Comparison of ENCODE assay signal across 32 cellular contexts in genomic region chr5:72695659-72696058, GRCh38.
"Had no signal": no experiment of that assay in that cellular context is flagged by ENCODE, and none has a peak within 500 bp of the region (broad histone marks: within the 10 kb centered on the region; RNA-seq: fewer than 3 reads in every experiment).

No MANE protein-coding gene starts in this region.

- H3K4me1 ChIP-seq: body of pancreas, breast epithelium had no signal

- H3K27me3 ChIP-seq: body of pancreas, brain microvascular endothelial cell, breast epithelium had no signal

- DNase-seq: activated CD4-positive, alpha-beta memory T cell treated with anti-CD3 and anti-CD28 coated beads for 36 hours; activated CD4-positive, alpha-beta T cell treated with anti-CD3 and anti-CD28 coated beads for 1 hour; activated CD4-positive, alpha-beta T cell treated with anti-CD3 and anti-CD28 coated beads for 36 hours; activated CD4-positive, alpha-beta T cell treated with anti-CD3 and anti-CD28 coated beads for 48 hours; activated CD4-positive, alpha-beta T cell treated with anti-CD3 and anti-CD28 coated beads, Interleukin-2, amount 10 ng/mL, durations not matched to agents 7 days and 5 days; activated CD4-positive, CD25-positive, alpha-beta regulatory T cell; activated CD8-positive, alpha-beta memory T cell treated with anti-CD3 and anti-CD28 coated beads, Interleukin-2, amount 50 U/mL, for 4 hours; activated CD8-positive, alpha-beta T cell treated with anti-CD3 and anti-CD28 coated beads for 36 hours; activated effector memory CD4-positive, alpha-beta T cell treated with anti-CD3 and anti-CD28 coated beads, Interleukin-2, amount 50 U/mL, for 16 hours; activated gamma-delta T cell treated with Interleukin-2 at 50 U/mL for 16 hours; activated naive CD4-positive, alpha-beta T cell; activated naive CD4-positive, alpha-beta T cell treated with anti-CD3 and anti-CD28 coated beads for 36 hours; activated naive CD4-positive, alpha-beta T cell treated with anti-CD3 and anti-CD28 coated beads, Interleukin-2, amount 50 U/mL, for 16 hours; activated naive CD8-positive, alpha-beta T cell treated with anti-CD3 and anti-CD28 coated beads for 36 hours; activated T-cell treated with anti-CD3 and anti-CD28 coated beads for 4 hours; activated T-cell treated with anti-CD3 and anti-CD28 coated beads, Interleukin-2, amount 50 U/mL, for 1 hour; activated T-cell treated with anti-CD3 and anti-CD28 coated beads, Interleukin-2, amount 50 U/mL, for 4 hours; activated T-cell treated with anti-CD3 and anti-CD28 coated beads, Interleukin-2, amount 50 U/mL, for 72 hours; amniotic stem cell; aorta; body of pancreas; brain microvascular endothelial cell; central memory CD4-positive, alpha-beta T cell; T-helper 1 cell; T-helper 2 cell; T-helper 9 cell; WERI-Rb-1 had no signal

- H3K36me3 ChIP-seq: brain microvascular endothelial cell, breast epithelium, WERI-Rb-1 had no signal

- H3K27ac ChIP-seq: body of pancreas, brain microvascular endothelial cell, breast epithelium, WERI-Rb-1 had no signal

- H3K4me3 ChIP-seq: body of pancreas, breast epithelium had no signal

- ATAC-seq: activated CD4-positive, alpha-beta T cell treated with anti-CD3 and anti-CD28 coated beads for 36 hours; activated CD4-positive, CD25-positive, alpha-beta regulatory T cell treated with anti-CD3 and anti-CD28 coated beads, Interleukin-2, amount 50 U/mL, for 24 hours; activated CD8-positive, alpha-beta T cell treated with anti-CD3 and anti-CD28 coated beads for 36 hours; activated naive CD4-positive, alpha-beta T cell treated with anti-CD3 and anti-CD28 coated beads, Interleukin-2, amount 50 U/mL, for 72 hours; activated T-cell treated with anti-CD3 and anti-CD28 coated beads, Interleukin-2, amount 50 U/mL, for 4 hours; activated T-cell treated with anti-CD3 and anti-CD28 coated beads, Interleukin-2, amount 50 U/mL, for 72 hours; activated T-helper 17 cell treated with anti-CD3 and anti-CD28 coated beads, Interleukin-2, amount 50 U/mL, for 72 hours; body of pancreas; WTC11 had no signal

- H3K9me3 ChIP-seq: body of pancreas, breast epithelium had no signal
